In the genomic region with DNA sequence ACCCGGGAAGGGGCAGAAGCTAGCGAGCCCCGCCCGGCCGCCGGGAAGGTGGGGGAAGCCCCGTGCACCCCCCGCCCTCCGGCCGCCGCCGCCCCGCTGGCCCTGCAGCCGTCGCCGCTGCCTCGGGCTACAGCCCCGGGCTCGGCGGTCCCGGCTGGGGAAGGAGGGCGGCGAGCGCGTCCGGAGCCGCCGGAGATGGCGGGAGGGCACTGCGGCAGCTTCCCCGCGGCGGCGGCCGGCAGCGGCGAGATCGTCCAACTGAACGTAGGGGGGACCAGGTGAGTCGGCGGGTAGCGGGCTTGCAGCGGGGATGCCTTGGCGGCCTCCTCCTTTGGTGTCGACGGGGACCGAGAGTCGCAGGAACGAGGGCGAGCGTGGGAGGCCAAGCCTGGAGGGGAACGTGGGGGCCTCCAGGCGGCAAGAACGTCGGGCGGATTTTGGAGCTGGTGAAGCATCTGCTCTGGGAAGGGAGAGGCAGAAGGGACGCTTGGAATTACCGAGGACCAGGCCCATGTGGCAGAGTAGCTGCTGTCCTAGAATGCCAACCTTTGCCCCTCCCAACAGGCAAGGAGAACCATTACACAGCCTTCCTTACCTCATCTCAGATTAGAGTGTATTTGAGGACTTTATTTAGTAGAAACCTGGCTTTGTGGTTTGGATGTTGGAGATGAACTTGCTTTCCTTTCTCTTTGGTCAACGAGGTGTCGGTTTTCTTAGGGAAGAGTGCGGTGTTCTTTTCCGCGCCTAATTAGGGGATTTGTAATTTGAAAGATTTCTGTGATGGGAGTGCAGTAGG, we compare ENCODE assay signal across 8 cellular contexts.
A peak's percentile ranks its signal among the peaks of the same experiment; 100 is the strongest.
DNase-seq lines count a peak whose midpoint lies in the region; FAIRE-seq and TF ChIP-seq lines count a peak whose summit lies in the region.

No MANE protein-coding gene starts in this region.

- in situ Hi-C loops in astrocyte of the cerebellum (cut with HindIII; ENCODE audit: low sequenced_read_pairs): no loop called here

- FAIRE-seq in H54 (lab: Jason Lieb, UNC): peak; percentile 61

- peak; percentile 19 for DNase-seq in GM04503 (ENCODE audit: low read depth)
- DNase-seq in H54 (ENCODE audit: insufficient read length, low spot score): peak; percentile 40
- peak; percentile 46 for DNase-seq in SHP77 treated with DMSO at 0.1 percent for 48 hours (lab: John Stamatoyannopoulos, UW)
- DNase-seq in astrocyte of the cerebellum (ENCODE audit: low read depth): no peak
- peak in 47 of 51 donors; percentile 3 to 87 (median 48) for DNase-seq in hypothalamus (lab: John Stamatoyannopoulos, UW)
- peak; percentile 89 for DNase-seq in retina
- DNase-seq in iPS-NIHi7 (ENCODE audit: extremely low spot score): no peak

- H3K27me3 ChIP-seq in KMS-11 (ENCODE audit: insufficient read depth, low read depth): no peaks in the 10 kb centered on the region

- H3K4me1 ChIP-seq in KMS-11 (ENCODE audit: low read depth, poor library complexity, severe bottlenecking): peaks cover 46% of the 10 kb centered on the region

- TF ChIP-seq CTCF in KMS-11 (conservative IDR thresholded peaks at IDR 0.05; ENCODE audit: low read depth, low read length) (no peak), astrocyte of the cerebellum (IDR thresholded peaks at IDR 0.05; ENCODE audit: low read depth, low read length, missing control alignments) (no peak)

- H3K79me2 ChIP-seq in KMS-11 (ENCODE audit: insufficient read depth, low read depth): peaks cover 57% of the 10 kb centered on the region

- peaks cover 17% of the 10 kb centered on the region; the same call in 1 of the 2 replicates for H4K20me1 ChIP-seq in KMS-11 (ENCODE audit: insufficient read depth)

- peak overlapping the region; percentile 98 for H2AFZ ChIP-seq in KMS-11 (ENCODE audit: low read depth)

- peak overlapping the region; percentile 92 for H3K27ac ChIP-seq in KMS-11

- H3K36me3 ChIP-seq in KMS-11 (ENCODE audit: insufficient read depth): no peaks in the 10 kb centered on the region

- peak overlapping the region; percentile 94 for H3K9ac ChIP-seq in KMS-11

- H3K4me3 ChIP-seq in KMS-11 (IDR thresholded peaks at IDR 0.05; ENCODE audit: insufficient read depth, low read depth, low read length) (peak overlapping the region; percentile 89), astrocyte of the cerebellum (ENCODE audit: low read depth, low read length) (peak overlapping the region; percentile 78)

- TF ChIP-seq POLR2A in H54 (IDR thresholded peaks at IDR 0.05; ENCODE audit: low read depth, low read length): peak; percentile 20; the same call in 1 of the 2 replicates

- peak overlapping the region; percentile 95 for H3K4me2 ChIP-seq in KMS-11

Comparison
In these comparisons a context has a peak if more than half of its experiments do, and no peak if none do; other contexts are left out.
1. DNase-seq: peak in GM04503 (single experiment), H54 (single experiment), SHP77 treated with DMSO at 0.1 percent for 48 hours (single experiment), hypothalamus (47 of 51) and retina (single experiment); none in astrocyte of the cerebellum (single experiment) and iPS-NIHi7 (single experiment).